ENCODE assay signal across 14 cellular contexts in genomic region chr14:61530896-61531295, GRCh38.
DNase-seq lines count a peak whose midpoint lies in the region; ATAC-seq, FAIRE-seq and TF ChIP-seq lines count a peak whose summit lies in the region.
"Had no signal": no experiment of that assay in that cellular context is flagged by ENCODE, and none has a peak within 500 bp of the region (broad histone marks: within the 10 kb centered on the region; RNA-seq: fewer than 3 reads in every experiment).

No MANE protein-coding gene starts in this region.

- no peak overlapping the region for H3K4me3 ChIP-seq in HepG2 (replicated peaks in 1 of 3; ENCODE audit: insufficient read depth in 1 of 3, low read depth in 2 of 3, low read length in 3 of 3)
- H3K4me3 ChIP-seq in upper lobe of left lung, result no peak overlapping the region
- H3K4me3 ChIP-seq: GM23338, heart right ventricle had no signal

- H3K9ac ChIP-seq in HepG2 (ENCODE audit: insufficient read depth, low read depth, low read length), result no peak overlapping the region

- no peak overlapping the region for H3K4me3 Mint-ChIP-seq in activated naive CD4-positive, alpha-beta T cell treated with anti-CD3 and anti-CD28 coated beads for 36 hours
- H3K4me3 Mint-ChIP-seq: dendritic cell treated with granulocyte-macrophage colony-stimulating factor and Interleukin-4, amounts not matched to agents 40 ng/mL and 50 ng/mL, for 4 days; GM23338 had no signal

- CTCF ChIA-PET in activated naive CD4-positive, alpha-beta T cell treated with anti-CD3 and anti-CD28 coated beads for 36 hours (lab: Charles Lee), result interaction anchor here (0.6 to 1.3 kb wide), 2 partner anchors 43 to 211 kb away, joined by 4 to 8 read pairs; no protein-coding TSS in a partner anchor
- CTCF ChIA-PET in HepG2 (lab: Yijun Ruan, JAX; ENCODE audit: low intra/inter-chr PET ratio, low total read pairs), result no interaction called here

- intact Hi-C loops in activated naive CD4-positive, alpha-beta T cell treated with anti-CD3 and anti-CD28 coated beads for 36 hours (cut with micrococcal nuclease), result no loop called here
- intact Hi-C loops in HepG2 (cut with micrococcal nuclease; ENCODE audit: unreplicated experiment), result loop anchor here (10.0 kb wide), 1 partner anchor 304 kb away; no protein-coding TSS in a partner anchor

- H3K9me3 ChIP-seq in HepG2 (ENCODE audit: low read length), result no peaks in the 10 kb centered on the region
- H3K9me3 ChIP-seq in upper lobe of left lung, result no peaks in the 10 kb centered on the region

- H3K27ac ChIP-seq in HepG2 (ENCODE audit: extremely low read length, insufficient read depth, low read length) (no peak overlapping the region), upper lobe of left lung (peak overlapping the region; percentile 22 to 65 (median 50))

- peaks cover 61% of the 10 kb centered on the region for H3K36me3 Mint-ChIP-seq in activated naive CD4-positive, alpha-beta T cell treated with anti-CD3 and anti-CD28 coated beads for 36 hours (ENCODE audit: low read depth)
- H3K36me3 Mint-ChIP-seq in activated naive CD4-positive, alpha-beta T cell treated with anti-CD3 and anti-CD28 coated beads, Interleukin-2, amount 50 U/mL, for 72 hours, result peaks cover 58 to 76% of the 10 kb centered on the region in 2 donors

- ATAC-seq in activated naive CD4-positive, alpha-beta T cell treated with anti-CD3 and anti-CD28 coated beads, Interleukin-2, amount 50 U/mL, for 72 hours, result no peak
- no peak for ATAC-seq in HepG2
- ATAC-seq in upper lobe of left lung (ENCODE audit: low FRiP score in 2 of 2), result no peak
- ATAC-seq in HG03108 (IDR thresholded peaks at IDR 0.05; ENCODE audit: unreplicated experiment), result no peak
- no peak for ATAC-seq in HG02588 (IDR thresholded peaks at IDR 0.05; ENCODE audit: unreplicated experiment)
- no peak for ATAC-seq in GM18519 (IDR thresholded peaks at IDR 0.05; ENCODE audit: low FRiP score, unreplicated experiment)
- ATAC-seq: GM23338, heart right ventricle had no signal

- H3K27me3 ChIP-seq in HepG2 (ENCODE audit: control insufficient read depth in 1 of 2, insufficient read depth in 2 of 2, low read length in 2 of 2), result no peaks in the 10 kb centered on the region
- no peaks in the 10 kb centered on the region for H3K27me3 ChIP-seq in upper lobe of left lung
- H3K27me3 ChIP-seq: heart right ventricle had no signal

- WGBS in HepG2 (ENCODE audit: low lambda C conversion rate), result 87% methylated on average over 5 of the region's 5 CpGs
- WGBS in upper lobe of left lung, 2 donors, result 64 to 68% methylated on average over 5 of the region's 5 CpGs

- no peaks in the 10 kb centered on the region for H4K20me1 ChIP-seq in HepG2 (ENCODE audit: insufficient read depth, low read length)

- no peaks in the 10 kb centered on the region for H3K9me3 Mint-ChIP-seq in activated naive CD4-positive, alpha-beta T cell treated with anti-CD3 and anti-CD28 coated beads for 36 hours
- H3K9me3 Mint-ChIP-seq in activated naive CD4-positive, alpha-beta T cell treated with anti-CD3 and anti-CD28 coated beads, Interleukin-2, amount 50 U/mL, for 72 hours, result peaks cover 0 to 10% of the 10 kb centered on the region in 2 donors
- H3K9me3 Mint-ChIP-seq: dendritic cell treated with granulocyte-macrophage colony-stimulating factor and Interleukin-4, amounts not matched to agents 40 ng/mL and 50 ng/mL, for 4 days; GM23338 had no signal

- no peak overlapping the region for H3K4me2 ChIP-seq in HepG2 (ENCODE audit: low read depth, low read length)
- H3K4me2 ChIP-seq: GM23338 had no signal

- POLR2A ChIA-PET in HepG2 (lab: Yijun Ruan, JAX), result no interaction called here

- H3K4me1 Mint-ChIP-seq in activated naive CD4-positive, alpha-beta T cell treated with anti-CD3 and anti-CD28 coated beads for 36 hours (ENCODE audit: low read depth), result peaks cover 88% of the 10 kb centered on the region

- peak; percentile 4 for FAIRE-seq in HepG2 (lab: Jason Lieb, UNC)

- BruUV-seq in HepG2 (replicated peaks; lab: Mats Ljungman, UMichigan), result no TSS peak

- TF ChIP-seq EP300 in HepG2 (IDR thresholded peaks at IDR 0.05; ENCODE audit: low read depth in 2 of 2, low read length in 2 of 2), result no peak
- no peak for TF ChIP-seq EP300 in HepG2 (CRISPR knock-in tag; IDR thresholded peaks at IDR 0.05; ENCODE audit: borderline replicate concordance)
- TF ChIP-seq EP300 in upper lobe of left lung (IDR thresholded peaks at IDR 0.05), result no peak

- H3K36me3 ChIP-seq in HepG2 (replicated peaks in 1 of 2; ENCODE audit: control insufficient read depth in 1 of 2, insufficient read depth in 2 of 2, low read length in 2 of 2), result no peaks in the 10 kb centered on the region
- peaks cover 0 to 20% (median 2%) of the 10 kb centered on the region in 4 donors for H3K36me3 ChIP-seq in upper lobe of left lung

- TF ChIP-seq POLR2A in HepG2 (IDR thresholded peaks at IDR 0.05; ENCODE audit: insufficient read depth in 1 of 2, low read depth in 2 of 2, low read length in 2 of 2) (no peak), upper lobe of left lung (IDR thresholded peaks at IDR 0.05) (no peak)

- H3K27ac Mint-ChIP-seq in activated naive CD4-positive, alpha-beta T cell treated with anti-CD3 and anti-CD28 coated beads for 36 hours, result peak overlapping the region; percentile 37
- peak overlapping the region in 1 of 2 donors; percentile 18 for H3K27ac Mint-ChIP-seq in activated naive CD4-positive, alpha-beta T cell treated with anti-CD3 and anti-CD28 coated beads, Interleukin-2, amount 50 U/mL, for 72 hours
- H3K27ac Mint-ChIP-seq: dendritic cell treated with granulocyte-macrophage colony-stimulating factor and Interleukin-4, amounts not matched to agents 40 ng/mL and 50 ng/mL, for 4 days; GM23338; progenitor cell of endocrine pancreas had no signal

- TF ChIP-seq RAD21 in HepG2 (CRISPR knock-in tag; IDR thresholded peaks at IDR 0.05), result no peak

- in situ Hi-C loops in HepG2 (cut with HindIII; ENCODE audit: extremely low pct_ligation_motif_present, low pct_unique_long_range_greater_than_20kb), result loop anchor here (10.0 kb wide), 1 partner anchor 56 kb away; no protein-coding TSS in a partner anchor

- H2AFZ ChIP-seq in HepG2 (ENCODE audit: low read length), result no peak overlapping the region
- H2AFZ ChIP-seq: GM23338 had no signal

- TF ChIP-seq CTCF in HepG2 (CRISPR knock-in tag; IDR thresholded peaks at IDR 0.05) (no peak), upper lobe of left lung (IDR thresholded peaks at IDR 0.05) (no peak)

- H3K27me3 Mint-ChIP-seq in activated naive CD4-positive, alpha-beta T cell treated with anti-CD3 and anti-CD28 coated beads for 36 hours (ENCODE audit: low read depth), result no peaks in the 10 kb centered on the region
- H3K27me3 Mint-ChIP-seq: progenitor cell of endocrine pancreas had no signal

- H3K4me1 ChIP-seq in HepG2 (ENCODE audit: insufficient read depth, low read length) (peaks cover 67% of the 10 kb centered on the region), upper lobe of left lung (peaks cover 48 to 63% (median 55%) of the 10 kb centered on the region in 4 donors)

- H3K79me2 ChIP-seq in HepG2 (ENCODE audit: insufficient read depth, low read length), result no peaks in the 10 kb centered on the region

- DNase-seq in activated naive CD4-positive, alpha-beta T cell treated with anti-CD3 and anti-CD28 coated beads for 36 hours, result no peak
- DNase-seq in activated naive CD4-positive, alpha-beta T cell treated with anti-CD3 and anti-CD28 coated beads, Interleukin-2, amount 50 U/mL, for 72 hours (ENCODE audit: low spot score in 2 of 2), result no peak
- DNase-seq in activated CD8-positive, alpha-beta memory T cell treated with anti-CD3 and anti-CD28 coated beads, Interleukin-2, amount 50 U/mL, for 48 hours, result peak; percentile 39
- DNase-seq in HepG2 (ENCODE audit: low spot score) (no peak), upper lobe of left lung (peak in 1 of 2 donors; percentile 74)
- DNase-seq: heart right ventricle, NCI-H1930, NCI-H524 had no signal

TF ChIP-seq in HepG2, 621 proteins besides CTCF, POLR2A, EP300 and RAD21:
- TF ChIP-seq ZNF33A (CRISPR knock-in tag; IDR thresholded peaks at IDR 0.05; ENCODE audit: borderline replicate concordance), result no peak
- no peak for TF ChIP-seq ZNF737 (CRISPR knock-in tag; IDR thresholded peaks at IDR 0.05; ENCODE audit: borderline replicate concordance)
- TF ChIP-seq MATR3 (CRISPR knock-in tag; IDR thresholded peaks at IDR 0.05), result no peak
- no peak for TF ChIP-seq HOMEZ (CRISPR knock-in tag; IDR thresholded peaks at IDR 0.05; ENCODE audit: low read depth)
- TF ChIP-seq NBN (conservative IDR thresholded peaks at IDR 0.05), result no peak
- TF ChIP-seq ZNF230 (CRISPR knock-in tag; IDR thresholded peaks at IDR 0.05), result no peak
- no peak for TF ChIP-seq ZNF775 (CRISPR knock-in tag; IDR thresholded peaks at IDR 0.05; ENCODE audit: borderline replicate concordance)
- no peak for TF ChIP-seq ZNF552 (CRISPR knock-in tag; IDR thresholded peaks at IDR 0.05; ENCODE audit: borderline replicate concordance)
- no peak for TF ChIP-seq ZNF136 (CRISPR knock-in tag; IDR thresholded peaks at IDR 0.05; ENCODE audit: low read depth)
- TF ChIP-seq XBP1 (CRISPR knock-in tag; IDR thresholded peaks at IDR 0.05), result no peak
